In the genomic region with DNA sequence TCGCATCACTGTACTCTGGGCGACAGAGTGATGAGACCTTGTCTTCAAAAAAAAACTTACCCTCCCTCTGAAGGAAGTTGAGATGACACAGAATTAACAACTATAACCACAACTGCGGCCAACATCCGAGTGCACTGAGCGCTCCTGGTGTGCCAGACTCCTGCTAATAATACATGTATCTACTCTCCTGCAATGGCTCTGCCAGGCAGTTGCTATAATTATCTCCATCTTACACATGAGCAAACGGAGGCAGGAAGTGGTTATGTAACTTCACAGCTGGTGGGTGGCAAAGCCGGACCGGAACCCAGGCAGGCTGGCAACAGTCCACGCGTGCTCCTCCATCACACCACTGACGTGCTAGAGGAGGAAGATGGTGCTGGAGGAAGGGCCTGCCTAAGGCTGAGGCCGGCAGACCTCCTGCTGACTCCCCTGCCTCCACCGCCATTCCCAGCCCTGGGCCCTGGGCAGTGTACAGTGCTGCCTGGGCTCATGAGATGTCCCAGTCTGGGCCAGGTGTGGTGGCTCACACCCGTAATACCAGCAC, we compare ENCODE assay signal across 8 cellular contexts. TPM values are rescaled to one million over a fixed set of nuclear protein-coding genes. Genes with fewer than 3 reads are reported as not detected.
DNase-seq lines count a peak whose midpoint lies in the region; ATAC-seq and TF ChIP-seq lines count a peak whose summit lies in the region.

No MANE protein-coding gene starts in this region.

- intact Hi-C loops in esophagus squamous epithelium (cut with DNase I): no loop called here

- no peak overlapping the region for H3K4me3 ChIP-seq in esophagus squamous epithelium
- no peak overlapping the region for H3K4me3 ChIP-seq in tibial nerve

- H3K27ac ChIP-seq in esophagus squamous epithelium: peak overlapping the region; percentile 49 to 82 (median 70)
- peak overlapping the region in 3 of 4 donors; percentile 34 to 64 (median 59) for H3K27ac ChIP-seq in tibial nerve

- ATAC-seq in HG02943 (IDR thresholded peaks at IDR 0.05; ENCODE audit: low read depth, unreplicated experiment): peak; percentile 67

- no peaks in the 10 kb centered on the region for H3K9me3 ChIP-seq in esophagus squamous epithelium
- H3K9me3 ChIP-seq in tibial nerve: no peaks in the 10 kb centered on the region

- peak in 1 of 2 donors; percentile 82 for TF ChIP-seq EP300 in tibial nerve (IDR thresholded peaks at IDR 0.05)

- H3K27me3 ChIP-seq in esophagus squamous epithelium (no peaks in the 10 kb centered on the region), tibial nerve (no peaks in the 10 kb centered on the region)

- DNase-seq in GM03348 (ENCODE audit: low spot score) (peak; percentile 82), NOMO-1 treated with DMSO at 0.1 percent for 48 hours (lab: John Stamatoyannopoulos, UW; ENCODE audit: unreplicated experiment) (peak; percentile 99), activated T-cell treated with anti-CD3 and anti-CD28 coated beads for 24 hours (ENCODE audit: low read depth) (peak; percentile 61), esophagus squamous epithelium (lab: John Stamatoyannopoulos, UW) (no peak), pons (ENCODE audit: low spot score) (peak; percentile 74), tibial nerve (ENCODE audit: low spot score in 2 of 2) (peak; percentile 38 to 64), NCI-H524 treated with DMSO at 0.1 percent for 48 hours (lab: John Stamatoyannopoulos, UW) (no peak)

- TF ChIP-seq POLR2A in esophagus squamous epithelium (IDR thresholded peaks at IDR 0.05) (no peak), tibial nerve (IDR thresholded peaks at IDR 0.05) (no peak)

- 54 to 56% methylated on average over 9 to 12 of the region's 14 CpGs for WGBS in esophagus squamous epithelium, 2 donors
- 56 to 65% methylated on average over 12 to 13 of the region's 14 CpGs for whole genome bisulfite sequencing in tibial nerve, 2 donors

- TF ChIP-seq CTCF in esophagus squamous epithelium (IDR thresholded peaks at IDR 0.05) (no peak), tibial nerve (IDR thresholded peaks at IDR 0.05) (no peak)

- peaks cover 5 to 12% (median 5%) of the 10 kb centered on the region in 3 donors for H3K4me1 ChIP-seq in esophagus squamous epithelium
- H3K4me1 ChIP-seq in tibial nerve: peaks cover 0 to 14% (median 4%) of the 10 kb centered on the region in 4 donors

- H3K36me3 ChIP-seq in esophagus squamous epithelium (peaks cover 5 to 46% (median 6%) of the 10 kb centered on the region in 3 donors), tibial nerve (peaks cover 0 to 38% (median 0%) of the 10 kb centered on the region in 3 donors)

RNA-seq across cellular contexts. Expression of a gene that starts 12.6 kb away (rescaled TPM):
- total RNA-seq in esophagus squamous epithelium (10 to 100 TPM; 12.3 to 23.8 (median 18.6) TPM), tibial nerve (10 to 100 TPM; 18.6 to 30.6 (median 25.7) TPM)

RNA-seq across cellular contexts. Expression of a gene that starts 12.8 kb away (rescaled TPM):
- total RNA-seq in esophagus squamous epithelium: 10 to 100 TPM in 2 of 4 donors, 1 to 10 TPM in 2; 1.9 to 23.3 (median 9.3) TPM
- 10 to 100 TPM in 3 of 4 donors, 1 to 10 TPM in 1; 7.5 to 45.7 (median 21.6) TPM for total RNA-seq in tibial nerve

RNA-seq across cellular contexts. Expression of a gene that starts 29.8 kb away (rescaled TPM):
- total RNA-seq in esophagus squamous epithelium (not detected), tibial nerve (under 1 TPM in 2 of 4 donors, not detected in 2; 0.60 to 0.63 TPM)

RNA-seq across cellular contexts. Expression of a gene that starts 33.2 kb away (rescaled TPM):
- total RNA-seq in esophagus squamous epithelium: 10 to 100 TPM in 3 of 4 donors, 1 to 10 TPM in 1; 9.6 to 18.4 (median 15.1) TPM
- 10 to 100 TPM; 21.6 to 26.1 (median 23.6) TPM for total RNA-seq in tibial nerve

RNA-seq across cellular contexts. Expression of a gene that starts 33.6 kb away (rescaled TPM):
- 10 to 100 TPM in 2 of 4 donors, 1 to 10 TPM in 2; 4.2 to 16.8 (median 10.0) TPM for total RNA-seq in esophagus squamous epithelium
- 10 to 100 TPM in 3 of 4 donors, 1 to 10 TPM in 1; 9.9 to 18.8 (median 15.2) TPM for total RNA-seq in tibial nerve

Comparison
In these comparisons a context has a peak if more than half of its experiments do, and no peak if none do; other contexts are left out.
1. DNase-seq: peak in GM03348 (single experiment), NOMO-1 treated with DMSO at 0.1 percent for 48 hours (single experiment), activated T-cell treated with anti-CD3 and anti-CD28 coated beads for 24 hours (single experiment), pons (single experiment) and tibial nerve (2 of 2); none in esophagus squamous epithelium (single experiment) and NCI-H524 treated with DMSO at 0.1 percent for 48 hours (single experiment).